In the genomic region with DNA sequence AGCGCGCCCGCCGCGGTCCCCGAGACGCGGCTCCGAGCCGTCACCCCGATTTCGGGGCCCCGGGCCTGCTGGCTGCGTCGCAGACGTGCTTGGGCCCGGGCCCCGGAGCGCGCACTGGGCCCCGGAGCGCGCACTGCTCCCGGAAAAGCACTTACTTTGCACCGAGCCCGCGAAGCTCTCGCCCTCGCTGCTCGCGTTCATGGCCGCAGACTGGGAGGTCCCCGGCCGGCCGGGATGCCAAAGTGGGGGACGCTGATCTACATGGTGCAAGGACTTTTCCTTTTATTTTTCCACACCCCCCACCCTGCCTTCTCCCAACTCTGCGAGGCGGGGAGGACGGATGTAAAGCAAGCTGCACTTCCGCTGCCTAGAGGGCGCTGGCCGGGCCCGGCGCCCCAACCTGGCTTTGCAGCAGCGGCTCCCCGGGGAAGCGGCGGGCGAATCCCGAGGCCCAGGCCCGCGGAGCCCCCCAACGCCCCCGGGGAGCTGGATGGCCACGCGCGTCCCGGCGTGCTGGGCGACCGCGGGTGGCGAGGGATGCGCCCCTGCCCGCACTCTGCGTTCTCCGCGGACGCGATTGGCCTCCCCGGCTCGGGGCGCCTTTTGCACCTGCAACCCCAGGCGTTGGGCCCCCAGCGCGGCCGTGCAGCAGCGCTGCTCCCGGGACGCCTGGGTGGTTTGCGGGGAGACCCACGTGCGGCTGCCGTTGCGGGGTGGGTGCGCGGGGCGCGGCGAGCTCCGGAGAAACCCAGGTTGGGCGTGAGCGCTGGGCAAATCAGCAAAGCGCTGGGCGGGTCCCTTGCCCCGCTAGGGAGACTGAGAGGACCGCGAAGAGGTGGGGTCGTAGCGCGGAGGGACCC, we compare ENCODE assay signal across 8 cellular contexts. TPM values are rescaled to one million over a fixed set of nuclear protein-coding genes. Genes with fewer than 3 reads are reported as not detected.
DNase-seq lines count a peak whose midpoint lies in the region; ATAC-seq and TF ChIP-seq lines count a peak whose summit lies in the region.

A gene (minus strand): TSS at position 344 of the 860 bp plus-strand sequence. CDS start 143 bp downstream, at position 201.

- H3K79me2 ChIP-seq in DOHH2 (ENCODE audit: control insufficient read depth, low read length) (peaks cover 31% of the 10 kb centered on the region), neural progenitor cell (ENCODE audit: low read depth) (peaks cover 42% of the 10 kb centered on the region)

- H2AFZ ChIP-seq in neural progenitor cell (replicated peaks), result peak within 1 kb of the TSS; percentile 65

- H3K27me3 Mint-ChIP-seq in neural progenitor cell (ENCODE audit: insufficient read depth, low read depth), result peaks cover 7% of the 10 kb centered on the region

- H4K20me1 ChIP-seq in DOHH2 (ENCODE audit: control insufficient read depth, insufficient read depth, low read depth, low read length) (0 out of 2 replicates have a peak, but pooled peaks cover 3% of the 10 kb centered on the region), neural progenitor cell (ENCODE audit: low read depth) (no peaks in the 10 kb centered on the region)

- no peaks in the 10 kb centered on the region for H3K27me3 ChIP-seq in DOHH2 (ENCODE audit: control insufficient read depth, low read length)
- H3K27me3 ChIP-seq in neural progenitor cell, result no peaks in the 10 kb centered on the region
- H3K27me3 ChIP-seq in stomach smooth muscle (ENCODE audit: control insufficient read depth in 1 of 2, insufficient read depth in 2 of 2, low read length in 2 of 2), result no peaks in the 10 kb centered on the region

- H3K9me2 ChIP-seq in DOHH2 (replicated peaks; ENCODE audit: control insufficient read depth, low read length), result no peaks in the 10 kb centered on the region

- peak within 1 kb of the TSS; percentile 98 for H3K4me3 ChIP-seq in DOHH2 (ENCODE audit: low read length)
- peak within 1 kb of the TSS; percentile 87 for H3K4me3 ChIP-seq in Jurkat, Clone E6-1 (ENCODE audit: low read length)
- H3K4me3 ChIP-seq in fibroblast of villous mesenchyme (ENCODE audit: low read depth, low read length), result peak within 1 kb of the TSS; percentile 90
- peak within 1 kb of the TSS; percentile 74 for H3K4me3 ChIP-seq in neural progenitor cell
- peak within 1 kb of the TSS; percentile 90 to 93 for H3K4me3 ChIP-seq in stomach smooth muscle (ENCODE audit: low read length in 2 of 2)

- H3K4me1 ChIP-seq in DOHH2 (ENCODE audit: control insufficient read depth, low read length), result peaks cover 15% of the 10 kb centered on the region
- peaks cover 6% of the 10 kb centered on the region for H3K4me1 ChIP-seq in neural progenitor cell
- peaks cover 12% of the 10 kb centered on the region for H3K4me1 ChIP-seq in stomach smooth muscle (ENCODE audit: control insufficient read depth, insufficient read depth, low read length)

- TF ChIP-seq CTCF in DOHH2 (IDR thresholded peaks at IDR 0.05; ENCODE audit: low read depth, low read length, poor library complexity, severe bottlenecking) (peak; percentile 78), fibroblast of villous mesenchyme (IDR thresholded peaks at IDR 0.05; ENCODE audit: insufficient read depth, low read depth, low read length) (peak; percentile 53), neural progenitor cell (IDR thresholded peaks at IDR 0.05) (peak; percentile 69)

- H3K27ac ChIP-seq in DOHH2 (ENCODE audit: low read depth, low read length), result peak within 1 kb of the TSS; percentile 63
- H3K27ac ChIP-seq in neural progenitor cell, result peak within 1 kb of the TSS; percentile 2
- peak within 1 kb of the TSS; percentile 60 for H3K27ac ChIP-seq in stomach smooth muscle (ENCODE audit: low read length)

- peak; percentile 70 for ATAC-seq in GM21619 (IDR thresholded peaks at IDR 0.05; ENCODE audit: unreplicated experiment)

- H3K36me3 Mint-ChIP-seq in neural progenitor cell, result peaks cover 3% of the 10 kb centered on the region

- H3K9me3 Mint-ChIP-seq in neural progenitor cell, result no peaks in the 10 kb centered on the region

- H3K4me1 Mint-ChIP-seq in neural progenitor cell, result peaks cover 13% of the 10 kb centered on the region

- peak within 1 kb of the TSS; percentile 46 for H3K9ac ChIP-seq in neural progenitor cell
- H3K9ac ChIP-seq in stomach smooth muscle (ENCODE audit: low read length in 2 of 2), result peak within 1 kb of the TSS; percentile 83 to 85

- DNase-seq in Jurkat, Clone E6-1 (ENCODE audit: low read depth, low spot score), result peak; percentile 68
- peak; percentile 90 for DNase-seq in activated effector memory CD4-positive, alpha-beta T cell treated with anti-CD3 and anti-CD28 coated beads, Interleukin-2, amount 50 U/mL, for 16 hours
- peak; percentile 80 for DNase-seq in fibroblast of villous mesenchyme (ENCODE audit: low read depth)
- peak; percentile 85 for DNase-seq in neural progenitor cell (ENCODE audit: low spot score)

- peak; percentile 58 for TF ChIP-seq POLR2A in Raji (IDR thresholded peaks at IDR 0.05; ENCODE audit: insufficient read depth, low read depth, low read length)

- peak within 1 kb of the TSS; percentile 98 for H3K4me3 Mint-ChIP-seq in neural progenitor cell

- peak within 1 kb of the TSS; percentile 96 for H3K4me2 ChIP-seq in DOHH2 (ENCODE audit: low read length)
- peak within 1 kb of the TSS; percentile 87 for H3K4me2 ChIP-seq in neural progenitor cell

- H3F3A ChIP-seq in DOHH2 (ENCODE audit: control insufficient read depth, insufficient read depth) (no peaks in the 10 kb centered on the region), neural progenitor cell (ENCODE audit: low read depth) (peaks cover 17% of the 10 kb centered on the region)

- no peaks in the 10 kb centered on the region for H3K9me3 ChIP-seq in DOHH2 (ENCODE audit: control insufficient read depth, insufficient read depth, low read length)
- H3K9me3 ChIP-seq in neural progenitor cell (ENCODE audit: low read depth), result no peaks in the 10 kb centered on the region
- H3K9me3 ChIP-seq in stomach smooth muscle (ENCODE audit: control insufficient read depth in 2 of 2, low read length in 2 of 2), result no peaks in the 10 kb centered on the region

- peak within 1 kb of the TSS; percentile 98 for H3K27ac Mint-ChIP-seq in neural progenitor cell

- H3K36me3 ChIP-seq in DOHH2 (ENCODE audit: control insufficient read depth, low read length) (peaks cover 7% of the 10 kb centered on the region), neural progenitor cell (no peaks in the 10 kb centered on the region), stomach smooth muscle (ENCODE audit: control insufficient read depth in 2 of 2, insufficient read depth in 2 of 2, low read length in 2 of 2) (peaks cover 0 to 4% of the 10 kb centered on the region in 2 donors)

RNA-seq across cellular contexts. Expression of the gene that starts here (rescaled TPM):
- 16.9 TPM for polyA plus RNA-seq in Jurkat, Clone E6-1 (2012; ENCODE audit: insufficient read depth, insufficient read length)
- total RNA-seq in fibroblast of villous mesenchyme (26.7 and 28.5 TPM in 2 replicates), neural progenitor cell (ENCODE audit: low replicate concordance) (13.7 and 23.1 TPM in 2 replicates)

Comparison
In these comparisons a context has a peak if more than half of its experiments do, and no peak if none do; other contexts are left out.
1. Peak in every context shown above with its lines: DNase-seq, ATAC-seq, H3K4me3 ChIP-seq and H3K27ac ChIP-seq.
2. H3K27ac ChIP-seq: peak in every context shown above with its lines; median percentile 63 in DOHH2; 60 in stomach smooth muscle; 2 in neural progenitor cell.